In genomic region chr13:77374786-77375185, GRCh38 we compare ENCODE assay signal across 17 cellular contexts. TPM values are rescaled to one million over a fixed set of nuclear protein-coding genes. Genes with fewer than 3 reads are reported as not detected.
A peak's percentile ranks its signal among the peaks of the same experiment; 100 is the strongest.
DNase-seq lines count a peak whose midpoint lies in the region; ATAC-seq and TF ChIP-seq lines count a peak whose summit lies in the region.
"Had no signal": no experiment of that assay in that cellular context is flagged by ENCODE, and none has a peak within 500 bp of the region (broad histone marks: within the 10 kb centered on the region; RNA-seq: fewer than 3 reads in every experiment).

No MANE protein-coding gene starts in this region.

- TF ChIP-seq CTCF in GM12865 (IDR thresholded peaks at IDR 0.05; ENCODE audit: insufficient read depth, low read depth, low read length, missing control alignments) = no peak

- peaks cover 6% of the 10 kb centered on the region for H3K27me3 Mint-ChIP-seq in activated T-helper 1 cell treated with anti-CD3 and anti-CD28 coated beads, Interleukin-12 subunit alpha, Interleukin-12 subunit beta, Interleukin-2, Interleukin-4 antibody, amounts not matched to agents 30 ng/mL and 10 ng/mL and 1 ng/mL, durations not matched to agents 14 hours and 24 hours and 36 hours (ENCODE audit: insufficient read depth)

- H3K4me3 Mint-ChIP-seq in activated T-helper 1 cell treated with anti-CD3 and anti-CD28 coated beads, Interleukin-12 subunit alpha, Interleukin-12 subunit beta, Interleukin-2, Interleukin-4 antibody, amounts not matched to agents 30 ng/mL and 10 ng/mL and 1 ng/mL, durations not matched to agents 14 hours and 24 hours and 36 hours = no peak overlapping the region

- intact Hi-C loops in activated T-helper 1 cell treated with anti-CD3 and anti-CD28 coated beads, Interleukin-12 subunit alpha, Interleukin-12 subunit beta, Interleukin-2, Interleukin-4 antibody, amounts not matched to agents 30 ng/mL and 10 ng/mL and 1 ng/mL, durations not matched to agents 14 hours and 24 hours and 36 hours (cut with micrococcal nuclease) = no loop called here

- H3K27ac Mint-ChIP-seq in activated T-helper 1 cell treated with anti-CD3 and anti-CD28 coated beads, Interleukin-12 subunit alpha, Interleukin-12 subunit beta, Interleukin-2, Interleukin-4 antibody, amounts not matched to agents 30 ng/mL and 10 ng/mL and 1 ng/mL, durations not matched to agents 14 hours and 24 hours and 36 hours = no peak overlapping the region

- peak overlapping the region; percentile 60 for H3K27ac ChIP-seq in caudate nucleus (ENCODE audit: low read depth, low read length)
- H3K27ac ChIP-seq: KMS-11, parathyroid adenoma, PC-9 had no signal

- no peaks in the 10 kb centered on the region for H3K36me3 Mint-ChIP-seq in activated T-helper 1 cell treated with anti-CD3 and anti-CD28 coated beads, Interleukin-12 subunit alpha, Interleukin-12 subunit beta, Interleukin-2, Interleukin-4 antibody, amounts not matched to agents 30 ng/mL and 10 ng/mL and 1 ng/mL, durations not matched to agents 14 hours and 24 hours and 36 hours (ENCODE audit: low read depth)

- H3K4me1 Mint-ChIP-seq in activated T-helper 1 cell treated with anti-CD3 and anti-CD28 coated beads, Interleukin-12 subunit alpha, Interleukin-12 subunit beta, Interleukin-2, Interleukin-4 antibody, amounts not matched to agents 30 ng/mL and 10 ng/mL and 1 ng/mL, durations not matched to agents 14 hours and 24 hours and 36 hours (ENCODE audit: low read depth) = no peaks in the 10 kb centered on the region

- peak; percentile 64 for ATAC-seq in GM19372 (IDR thresholded peaks at IDR 0.05; ENCODE audit: low read depth, unreplicated experiment)
- ATAC-seq in HG03378 (IDR thresholded peaks at IDR 0.05; ENCODE audit: unreplicated experiment) = peak; percentile 55
- no peak for ATAC-seq in HG03097 (IDR thresholded peaks at IDR 0.05; ENCODE audit: low FRiP score, unreplicated experiment)
- ATAC-seq in GM18517 (IDR thresholded peaks at IDR 0.05; ENCODE audit: unreplicated experiment) = no peak

- peak; percentile 24 for DNase-seq in GM12865 (ENCODE audit: low read depth)
- peak in 10 of 61 donors; percentile 1 to 52 (median 20) for DNase-seq in caudate nucleus (lab: John Stamatoyannopoulos, UW)
- DNase-seq in NCI-H524 (lab: John Stamatoyannopoulos, UW) = no peak
- no peak for DNase-seq in activated T-helper 1 cell treated with anti-CD3 and anti-CD28 coated beads, Interleukin-12 subunit alpha, Interleukin-12 subunit beta, Interleukin-2, Interleukin-4 antibody, amounts not matched to agents 30 ng/mL and 10 ng/mL and 1 ng/mL, durations not matched to agents 14 hours and 24 hours and 36 hours (ENCODE audit: low spot score)
- DNase-seq: activated CD4-positive, alpha-beta T cell treated with anti-CD3 and anti-CD28 coated beads, Interleukin-2, amount 50 U/mL, for 4 hours; activated naive CD4-positive, alpha-beta T cell; BE2C; NCI-H2107; PC-9; stimulated activated naive CD4-positive, alpha-beta T cell treated with Interleukin-2 at 50 U/mL for 16 hours; T-helper 1 cell had no signal

- no peak overlapping the region for H3K4me3 ChIP-seq in GM12865 (ENCODE audit: low read depth, low read length)
- H3K4me3 ChIP-seq: PC-9 had no signal

- H3K9me3 Mint-ChIP-seq in activated T-helper 1 cell treated with anti-CD3 and anti-CD28 coated beads, Interleukin-12 subunit alpha, Interleukin-12 subunit beta, Interleukin-2, Interleukin-4 antibody, amounts not matched to agents 30 ng/mL and 10 ng/mL and 1 ng/mL, durations not matched to agents 14 hours and 24 hours and 36 hours = no peaks in the 10 kb centered on the region

RNA-seq across cellular contexts. Expression of gene MYCBP2, which starts 47.9 kb away (rescaled TPM):
- 96.4 and 101 TPM in 2 replicates for total RNA-seq in activated T-helper 1 cell treated with anti-CD3 and anti-CD28 coated beads, Interleukin-12 subunit alpha, Interleukin-12 subunit beta, Interleukin-2, Interleukin-4 antibody, amounts not matched to agents 30 ng/mL and 10 ng/mL and 1 ng/mL, durations not matched to agents 14 hours and 24 hours and 36 hours

Comparison
In these comparisons a context has a peak if more than half of its experiments do, and no peak if none do; other contexts are left out.
1. ATAC-seq: peak in GM19372 (single experiment) and HG03378 (single experiment); none in HG03097 (single experiment) and GM18517 (single experiment).